Comparison of ENCODE assay signal across 12 cellular contexts in the genomic region with DNA sequence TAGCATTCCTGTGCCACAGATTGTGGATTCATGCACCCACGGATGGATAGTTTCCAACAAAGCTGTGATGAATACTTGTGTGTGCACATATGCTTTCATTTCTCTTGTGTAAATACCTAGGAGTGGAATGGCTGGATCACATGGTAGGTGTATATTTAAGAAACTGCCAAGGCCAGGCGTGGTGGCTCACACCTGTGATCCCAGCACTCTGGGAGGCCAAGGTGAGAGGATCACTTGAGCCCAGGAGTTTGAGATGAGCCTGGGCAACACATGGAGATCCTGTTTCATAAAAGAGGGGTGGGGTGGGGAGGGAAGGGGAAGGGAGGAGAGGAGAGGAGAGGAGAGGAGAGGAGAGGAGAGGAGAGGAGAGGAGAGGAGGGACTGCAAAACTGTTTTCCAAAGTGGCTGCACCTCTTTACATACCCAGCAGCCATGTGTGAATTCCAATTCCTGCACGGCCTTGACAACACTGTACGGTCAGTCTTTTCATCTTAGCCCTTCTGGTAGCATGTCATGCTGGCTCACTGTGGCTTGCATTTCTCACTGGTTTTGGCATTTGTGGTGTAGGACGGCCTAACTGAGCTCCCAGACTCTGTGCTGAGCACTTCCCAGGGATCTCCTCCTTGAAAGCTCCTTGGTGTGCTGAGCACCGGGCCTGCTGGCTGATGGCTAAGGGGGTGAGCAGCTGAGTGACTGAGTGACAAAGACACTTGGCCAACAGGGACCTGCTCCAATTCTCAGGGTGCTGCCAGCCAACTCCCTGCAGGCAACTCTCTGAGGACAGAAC. TPM values are rescaled to one million over a fixed set of nuclear protein-coding genes. Genes with fewer than 3 reads are reported as not detected.
DNase-seq lines count a peak whose midpoint lies in the region; ATAC-seq and TF ChIP-seq lines count a peak whose summit lies in the region.
"Had no signal": no experiment of that assay in that cellular context is flagged by ENCODE, and none has a peak within 500 bp of the region (broad histone marks: within the 10 kb centered on the region; RNA-seq: fewer than 3 reads in every experiment).

No MANE protein-coding gene starts in this region.

- no peaks in the 10 kb centered on the region for H3K27me3 ChIP-seq in ascending aorta
- H3K27me3 ChIP-seq: hepatocyte had no signal

- H3K36me3 ChIP-seq in ascending aorta, result no peaks in the 10 kb centered on the region

- DNase-seq in LHCN-M2 (ENCODE audit: low read depth) (peak; percentile 27), ascending aorta (ENCODE audit: low spot score in 2 of 2) (no peak), left lobe of liver (ENCODE audit: low spot score) (peak; percentile 74), substantia nigra (lab: John Stamatoyannopoulos, UW) (peak in 29 of 49 donors; percentile 18 to 69 (median 47))
- no peak for DNase-seq in stimulated activated CD8-positive, alpha-beta memory T cell treated with anti-CD3 and anti-CD28 coated beads, Interleukin-4, amount 100 ng/mL, for 48 hours
- DNase-seq: H7, NCI-H2227 treated with DMSO at 0.1 percent for 48 hours, nephron progenitor cell had no signal

- H3K27ac ChIP-seq in ascending aorta (peak overlapping the region; percentile 71 to 83), substantia nigra (ENCODE audit: low read depth, low read length, poor library complexity, severe bottlenecking) (peak overlapping the region; percentile 76)
- H3K27ac ChIP-seq: KMS-11 had no signal

- ATAC-seq in left lobe of liver (peak; percentile 78), GM21723 (IDR thresholded peaks at IDR 0.05; ENCODE audit: unreplicated experiment) (no peak), HG03342 (IDR thresholded peaks at IDR 0.05; ENCODE audit: unreplicated experiment) (no peak)

- H3K9me3 ChIP-seq in ascending aorta, result no peaks in the 10 kb centered on the region

- no peak for TF ChIP-seq CTCF in ascending aorta (IDR thresholded peaks at IDR 0.05)

- intact Hi-C loops in ascending aorta (cut with DNase I), result no loop called here

- no peak overlapping the region for H3K4me3 ChIP-seq in ascending aorta
- H3K4me3 ChIP-seq: hepatocyte had no signal

- H3K4me1 ChIP-seq in ascending aorta, result peaks cover 23 to 33% of the 10 kb centered on the region in 2 donors

RNA-seq across cellular contexts. Expression of a gene that starts 27.9 kb away (rescaled TPM):
- total RNA-seq in LHCN-M2 (2014; rRNA removed), result 8.4 and 12.5 TPM in 2 replicates
- polyA plus RNA-seq in LHCN-M2 (2012), result 3.2 TPM
- total RNA-seq in ascending aorta, result 84.1 TPM
- 13.6 TPM for total RNA-seq in left lobe of liver

RNA-seq across cellular contexts. Expression of a gene that starts 46.3 kb away (rescaled TPM):
- total RNA-seq in LHCN-M2 (2014; rRNA removed), result 39.9 and 46.9 TPM in 2 replicates
- polyA plus RNA-seq in LHCN-M2 (2012), result 37.3 TPM
- total RNA-seq in ascending aorta, result 24.6 TPM
- total RNA-seq in left lobe of liver, result 31.4 TPM

Comparison
In these comparisons a context has a peak if more than half of its experiments do, and no peak if none do; other contexts are left out.
1. DNase-seq: peak in LHCN-M2 (single experiment), left lobe of liver (single experiment) and substantia nigra (29 of 49); none in ascending aorta (0 of 2) and stimulated activated CD8-positive, alpha-beta memory T cell treated with anti-CD3 and anti-CD28 coated beads, Interleukin-4, amount 100 ng/mL, for 48 hours (single experiment).